ENCODE assay signal across 8 cellular contexts in genomic region chr10:32982293-32982709, GRCh38. TPM values are rescaled to one million over a fixed set of nuclear protein-coding genes. Genes with fewer than 3 reads are reported as not detected.
A peak's percentile ranks its signal among the peaks of the same experiment; 100 is the strongest.
DNase-seq lines count a peak whose midpoint lies in the region; TF ChIP-seq lines count a peak whose summit lies in the region.

No MANE protein-coding gene starts in this region.

- H3K4me1 ChIP-seq in OCI-LY1 (ENCODE audit: insufficient read depth, low read length, severe bottlenecking) (peaks cover 63% of the 10 kb centered on the region), muscle layer of duodenum (ENCODE audit: control insufficient read depth in 1 of 2, insufficient read depth in 2 of 2, low read length in 2 of 2) (peaks cover 3 to 4% of the 10 kb centered on the region in 2 donors)

- H3K27me3 ChIP-seq in OCI-LY1 (ENCODE audit: insufficient read depth, low read length) (no peaks in the 10 kb centered on the region), muscle layer of duodenum (ENCODE audit: low read depth, low read length) (no peaks in the 10 kb centered on the region)

- H3F3A ChIP-seq in OCI-LY1 (ENCODE audit: insufficient read depth, low read length): no peaks in the 10 kb centered on the region

- H3K9me3 ChIP-seq in OCI-LY1 (ENCODE audit: low read length): no peaks in the 10 kb centered on the region
- H3K9me3 ChIP-seq in muscle layer of duodenum (ENCODE audit: control insufficient read depth in 1 of 2, low read length in 2 of 2): no peaks in the 10 kb centered on the region

- H3K27ac ChIP-seq in OCI-LY1 (ENCODE audit: low read depth, low read length, poor library complexity, severe bottlenecking) (peak overlapping the region; percentile 81), muscle layer of duodenum (ENCODE audit: low read length) (peak overlapping the region; percentile 97)

- no peaks in the 10 kb centered on the region for H3K79me2 ChIP-seq in OCI-LY1 (ENCODE audit: insufficient read depth, low read length)

- DNase-seq in ACHN (peak; percentile 89), dermis blood vessel endothelial cell (peak; percentile 42), GM19240 (ENCODE audit: insufficient read length, low spot score) (no peak), NCI-H1436 (lab: John Stamatoyannopoulos, UW) (no peak), OCI-M1 (lab: John Stamatoyannopoulos, UW) (no peak)
- DNase-seq in stimulated activated naive CD4-positive, alpha-beta T cell (lab: John Stamatoyannopoulos, UW): no peak

- H4K20me1 ChIP-seq in OCI-LY1 (ENCODE audit: insufficient read depth, low read length): no peaks in the 10 kb centered on the region

- H3K36me3 ChIP-seq in OCI-LY1 (ENCODE audit: insufficient read depth, low read length) (no peaks in the 10 kb centered on the region), muscle layer of duodenum (ENCODE audit: control insufficient read depth in 1 of 2, insufficient read depth in 2 of 2, low read length in 2 of 2) (peaks cover 0 to 11% of the 10 kb centered on the region in 2 donors)

- no peak overlapping the region for H3K4me2 ChIP-seq in OCI-LY1 (ENCODE audit: low read length)

- H3K9me2 ChIP-seq in OCI-LY1 (ENCODE audit: low read depth, low read length): no peaks in the 10 kb centered on the region

- in situ Hi-C loops in ACHN (cut with HindIII; ENCODE audit: low pct_ligation_motif_present, low pct_unique_long_range_greater_than_20kb, low sequenced_read_pairs): no loop called here

- no peak for TF ChIP-seq CTCF in OCI-LY1 (IDR thresholded peaks at IDR 0.05; ENCODE audit: low read length)

- H3K4me3 ChIP-seq in OCI-LY1 (ENCODE audit: low read depth, low read length, poor library complexity, severe bottlenecking) (no peak overlapping the region), muscle layer of duodenum (ENCODE audit: low read depth in 1 of 2, low read length in 2 of 2) (no peak overlapping the region)

- H3K9ac ChIP-seq in OCI-LY1 (ENCODE audit: low read length): no peak overlapping the region; the same call in 1 of the 2 replicates

- no peak overlapping the region for H2AFZ ChIP-seq in OCI-LY1 (ENCODE audit: low read length)

RNA-seq across cellular contexts. Expression of gene ITGB1, which starts 24.3 kb away (rescaled TPM):
- total RNA-seq in dermis blood vessel endothelial cell: 1,657 and 1,756 TPM in 2 replicates

Comparison
In these comparisons a context has a peak if more than half of its experiments do, and no peak if none do; other contexts are left out.
1. DNase-seq: peak in ACHN (single experiment) and dermis blood vessel endothelial cell (single experiment); none in GM19240 (single experiment), NCI-H1436 (single experiment), OCI-M1 (single experiment) and stimulated activated naive CD4-positive, alpha-beta T cell (0 of 6).